14 cellular contexts compared by ENCODE assay signal in the genomic region with DNA sequence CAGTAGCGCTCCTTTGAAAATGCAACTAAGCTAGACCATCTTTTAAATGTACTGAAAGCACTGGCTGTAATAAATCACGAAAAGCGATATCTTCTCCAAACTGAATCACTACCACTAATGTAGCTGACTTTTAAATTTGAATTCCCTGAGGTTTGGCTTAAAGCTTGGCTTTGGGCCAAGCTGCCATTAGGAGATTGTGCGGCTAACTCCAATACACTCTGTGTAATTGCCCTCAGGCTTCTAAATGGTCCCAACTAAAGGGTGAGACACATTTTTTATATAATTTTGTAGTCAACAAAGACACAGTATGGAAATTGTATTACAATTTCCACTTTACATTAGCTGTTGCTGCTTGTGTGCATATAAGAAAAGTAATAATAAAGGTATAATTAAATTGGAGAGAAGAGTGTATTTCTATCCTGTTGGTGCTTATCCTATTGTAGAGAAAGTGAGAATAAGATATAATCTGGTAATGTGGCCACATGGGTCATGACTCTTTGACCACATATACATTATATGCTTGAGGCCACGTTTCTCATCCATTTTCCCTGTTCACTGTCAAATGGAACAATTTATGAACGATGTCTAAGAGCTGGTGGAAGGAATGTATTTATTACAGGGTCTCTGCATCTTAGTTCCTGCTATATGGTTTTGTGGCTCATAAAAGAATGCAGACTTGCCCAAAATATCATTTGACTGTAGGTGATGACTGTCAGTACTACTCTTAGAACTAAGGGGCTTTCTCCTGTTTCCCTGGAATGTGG.
A peak's percentile ranks its signal among the peaks of the same experiment; 100 is the strongest.
DNase-seq lines count a peak whose midpoint lies in the region; ATAC-seq and TF ChIP-seq lines count a peak whose summit lies in the region.
"Had no signal": no experiment of that assay in that cellular context is flagged by ENCODE, and none has a peak within 500 bp of the region (broad histone marks: within the 10 kb centered on the region; RNA-seq: fewer than 3 reads in every experiment).

No MANE protein-coding gene starts in this region.

- peak; percentile 69 for DNase-seq in EL
- peak in 2 of 3 experiments; percentile 44 to 91 for DNase-seq in NCI-H1417 (lab: John Stamatoyannopoulos, UW)
- DNase-seq in SK-N-SH: peak; percentile 53
- no peak for DNase-seq in hepatocyte (ENCODE audit: low spot score)
- no peak for DNase-seq in kidney tubule cell (ENCODE audit: low spot score)
- no peak for DNase-seq in activated T-cell treated with anti-CD3 and anti-CD28 coated beads for 4 hours
- DNase-seq in sigmoid colon: no peak
- DNase-seq: activated CD4-positive, alpha-beta T cell treated with anti-CD3 and anti-CD28 coated beads, Interleukin-2, amount 50 U/mL, for 4 hours; CD4-positive, alpha-beta memory T cell; heart left ventricle; NCI-H2029 had no signal

- intact Hi-C loops in sigmoid colon (cut with DNase I): no loop called here

- H3K79me2 ChIP-seq in SK-N-SH (ENCODE audit: insufficient read depth): no peaks in the 10 kb centered on the region
- H3K79me2 ChIP-seq in hepatocyte: no peaks in the 10 kb centered on the region

- POLR2A ChIA-PET in SK-N-SH (lab: Yijun Ruan, JAX): interaction anchor here (1.1 kb wide), 1 partner anchor 98 kb away, joined by 3 read pairs; no protein-coding TSS in a partner anchor

- CTCF ChIA-PET in SK-N-SH (lab: Yijun Ruan, JAX): interaction anchor here (1.2 to 1.7 kb wide), 3 partner anchors 9 to 189 kb away, joined by 3 to 6 read pairs (median 3); no protein-coding TSS in a partner anchor

- H3K9me2 ChIP-seq in SK-N-SH (no peaks in the 10 kb centered on the region), hepatocyte (replicated peaks; ENCODE audit: insufficient read depth) (no peaks in the 10 kb centered on the region)

- peaks cover 8 to 31% of the 10 kb centered on the region in 2 experiments; a peak in 3 of 4 replicates for H3K4me1 ChIP-seq in SK-N-SH (ENCODE audit: control insufficient read depth in 1 of 2, insufficient read depth in 2 of 2, low read depth in 1 of 2, low read length in 1 of 2)
- peaks cover 18% of the 10 kb centered on the region for H3K4me1 ChIP-seq in hepatocyte (ENCODE audit: insufficient read depth)
- H3K4me1 ChIP-seq in sigmoid colon: peaks cover 0 to 10% (median 0%) of the 10 kb centered on the region in 4 donors
- H3K4me1 ChIP-seq: suprapubic skin had no signal

- H3K9ac ChIP-seq in SK-N-SH: no peak overlapping the region

- H3K9me3 ChIP-seq in SK-N-SH (no peaks in the 10 kb centered on the region), hepatocyte (ENCODE audit: low read depth) (no peaks in the 10 kb centered on the region), sigmoid colon (no peaks in the 10 kb centered on the region)
- H3K9me3 ChIP-seq: heart left ventricle, suprapubic skin had no signal

- H3K27ac ChIP-seq in SK-N-SH (ENCODE audit: low read depth in 2 of 2, low read length in 1 of 2) (peak overlapping the region in 1 of 2 experiments; percentile 66; a peak in 1 of 4 replicates), hepatocyte (peak overlapping the region; percentile 81), sigmoid colon (no peak overlapping the region)
- H3K27ac ChIP-seq: heart left ventricle, suprapubic skin had no signal

- 0 out of 2 replicates have a peak, but pooled peaks have one; percentile 8 for TF ChIP-seq RAD21 in SK-N-SH (IDR thresholded peaks at IDR 0.05; ENCODE audit: low read length)

- 15% methylated on average over 6 of the region's 6 CpGs for WGBS in SK-N-SH (ENCODE audit: low lambda C conversion rate)
- WGBS in hepatocyte (ENCODE audit: low lambda C conversion rate, missing lambda C conversion rate): 37% methylated on average over 6 of the region's 6 CpGs
- 79 to 86% methylated on average over 6 of the region's 6 CpGs for WGBS in sigmoid colon, 2 donors

- no peak for TF ChIP-seq CTCF in SK-N-SH (IDR thresholded peaks at IDR 0.05)
- TF ChIP-seq CTCF in hepatocyte (IDR thresholded peaks at IDR 0.05; ENCODE audit: poor library complexity): no peak
- TF ChIP-seq CTCF in sigmoid colon (IDR thresholded peaks at IDR 0.05): no peak

- H2AFZ ChIP-seq in SK-N-SH (ENCODE audit: low read depth) (0 out of 2 replicates have a peak overlapping the region, but pooled peaks have one; percentile 35), hepatocyte (no peak overlapping the region)

- H3K4me2 ChIP-seq in SK-N-SH (no peak overlapping the region), hepatocyte (peak overlapping the region; percentile 64)

- H3K36me3 ChIP-seq in SK-N-SH (replicated peaks in 1 of 2; ENCODE audit: control insufficient read depth in 1 of 2, insufficient read depth in 2 of 2, low read length in 1 of 2): no peaks in the 10 kb centered on the region
- H3K36me3 ChIP-seq in hepatocyte (replicated peaks; ENCODE audit: insufficient read depth, low read depth): no peaks in the 10 kb centered on the region
- H3K36me3 ChIP-seq in sigmoid colon: no peaks in the 10 kb centered on the region
- H3K36me3 ChIP-seq: heart left ventricle, suprapubic skin had no signal

- no peak for TF ChIP-seq POLR2A in sigmoid colon (IDR thresholded peaks at IDR 0.05)

- no peak overlapping the region for H3K4me3 ChIP-seq in SK-N-SH (ENCODE audit: low read depth in 2 of 2, low read length in 1 of 2)
- no peak overlapping the region for H3K4me3 ChIP-seq in hepatocyte
- H3K4me3 ChIP-seq in sigmoid colon: no peak overlapping the region
- H3K4me3 ChIP-seq: heart left ventricle, lung, suprapubic skin had no signal

- ATAC-seq in GM19455 (IDR thresholded peaks at IDR 0.05; ENCODE audit: unreplicated experiment): no peak
- ATAC-seq: heart left ventricle had no signal

- peak in 1 of 2 experiments; percentile 30; a peak in 1 of 4 replicates for TF ChIP-seq EP300 in SK-N-SH (IDR thresholded peaks at IDR 0.05; ENCODE audit: borderline replicate concordance in 1 of 2, low read depth in 1 of 2, low read length in 1 of 2)
- no peak for TF ChIP-seq EP300 in sigmoid colon (IDR thresholded peaks at IDR 0.05)

- no peaks in the 10 kb centered on the region for H3F3A ChIP-seq in SK-N-SH (replicated peaks; ENCODE audit: insufficient read depth)

- H4K20me1 ChIP-seq in SK-N-SH (ENCODE audit: insufficient read depth) (no peaks in the 10 kb centered on the region), hepatocyte (ENCODE audit: insufficient read depth, poor library complexity, severe bottlenecking) (no peaks in the 10 kb centered on the region)

- H3K27me3 ChIP-seq in SK-N-SH (ENCODE audit: insufficient read depth): no peaks in the 10 kb centered on the region; the same call in 1 of the 2 replicates
- no peaks in the 10 kb centered on the region for H3K27me3 ChIP-seq in hepatocyte
- no peaks in the 10 kb centered on the region for H3K27me3 ChIP-seq in sigmoid colon
- H3K27me3 ChIP-seq: suprapubic skin had no signal

TF ChIP-seq in SK-N-SH, 30 proteins besides CTCF, POLR2A, EP300 and RAD21 (continues in another document):
- TF ChIP-seq FOSL2 (IDR thresholded peaks at IDR 0.05; ENCODE audit: borderline replicate concordance, low read depth) (no peak), GATA2 (CRISPR knock-in tag; IDR thresholded peaks at IDR 0.05) (peak; percentile 48; the same call in 1 of the 2 replicates), JUND (IDR thresholded peaks at IDR 0.05) (no peak), CHD2 (IDR thresholded peaks at IDR 0.05; ENCODE audit: low read length, partially characterized antibody) (peak; percentile 7), MEF2A (IDR thresholded peaks at IDR 0.05; ENCODE audit: borderline replicate concordance, low read depth) (0 out of 2 replicates have a peak, but pooled peaks have one; percentile 15), RCOR1 (IDR thresholded peaks at IDR 0.05; ENCODE audit: low read length) (peak; percentile 23; the same call in 1 of the 2 replicates), ELF1 (IDR thresholded peaks at IDR 0.05) (no peak), NRF1 (IDR thresholded peaks at IDR 0.05; ENCODE audit: low read depth, low read length) (no peak)
- TF ChIP-seq, protein P1, sequence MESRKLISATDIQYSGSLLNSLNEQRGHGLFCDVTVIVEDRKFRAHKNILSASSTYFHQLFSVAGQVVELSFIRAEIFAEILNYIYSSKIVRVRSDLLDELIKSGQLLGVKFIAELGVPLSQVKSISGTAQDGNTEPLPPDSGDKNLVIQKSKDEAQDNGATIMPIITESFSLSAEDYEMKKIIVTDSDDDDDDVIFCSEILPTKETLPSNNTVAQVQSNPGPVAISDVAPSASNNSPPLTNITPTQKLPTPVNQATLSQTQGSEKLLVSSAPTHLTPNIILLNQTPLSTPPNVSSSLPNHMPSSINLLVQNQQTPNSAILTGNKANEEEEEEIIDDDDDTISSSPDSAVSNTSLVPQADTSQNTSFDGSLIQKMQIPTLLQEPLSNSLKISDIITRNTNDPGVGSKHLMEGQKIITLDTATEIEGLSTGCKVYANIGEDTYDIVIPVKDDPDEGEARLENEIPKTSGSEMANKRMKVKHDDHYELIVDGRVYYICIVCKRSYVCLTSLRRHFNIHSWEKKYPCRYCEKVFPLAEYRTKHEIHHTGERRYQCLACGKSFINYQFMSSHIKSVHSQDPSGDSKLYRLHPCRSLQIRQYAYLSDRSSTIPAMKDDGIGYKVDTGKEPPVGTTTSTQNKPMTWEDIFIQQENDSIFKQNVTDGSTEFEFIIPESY (IDR thresholded peaks at IDR 0.05; ENCODE audit: borderline replicate concordance, low read depth): no peak
- TF ChIP-seq, protein P2, sequence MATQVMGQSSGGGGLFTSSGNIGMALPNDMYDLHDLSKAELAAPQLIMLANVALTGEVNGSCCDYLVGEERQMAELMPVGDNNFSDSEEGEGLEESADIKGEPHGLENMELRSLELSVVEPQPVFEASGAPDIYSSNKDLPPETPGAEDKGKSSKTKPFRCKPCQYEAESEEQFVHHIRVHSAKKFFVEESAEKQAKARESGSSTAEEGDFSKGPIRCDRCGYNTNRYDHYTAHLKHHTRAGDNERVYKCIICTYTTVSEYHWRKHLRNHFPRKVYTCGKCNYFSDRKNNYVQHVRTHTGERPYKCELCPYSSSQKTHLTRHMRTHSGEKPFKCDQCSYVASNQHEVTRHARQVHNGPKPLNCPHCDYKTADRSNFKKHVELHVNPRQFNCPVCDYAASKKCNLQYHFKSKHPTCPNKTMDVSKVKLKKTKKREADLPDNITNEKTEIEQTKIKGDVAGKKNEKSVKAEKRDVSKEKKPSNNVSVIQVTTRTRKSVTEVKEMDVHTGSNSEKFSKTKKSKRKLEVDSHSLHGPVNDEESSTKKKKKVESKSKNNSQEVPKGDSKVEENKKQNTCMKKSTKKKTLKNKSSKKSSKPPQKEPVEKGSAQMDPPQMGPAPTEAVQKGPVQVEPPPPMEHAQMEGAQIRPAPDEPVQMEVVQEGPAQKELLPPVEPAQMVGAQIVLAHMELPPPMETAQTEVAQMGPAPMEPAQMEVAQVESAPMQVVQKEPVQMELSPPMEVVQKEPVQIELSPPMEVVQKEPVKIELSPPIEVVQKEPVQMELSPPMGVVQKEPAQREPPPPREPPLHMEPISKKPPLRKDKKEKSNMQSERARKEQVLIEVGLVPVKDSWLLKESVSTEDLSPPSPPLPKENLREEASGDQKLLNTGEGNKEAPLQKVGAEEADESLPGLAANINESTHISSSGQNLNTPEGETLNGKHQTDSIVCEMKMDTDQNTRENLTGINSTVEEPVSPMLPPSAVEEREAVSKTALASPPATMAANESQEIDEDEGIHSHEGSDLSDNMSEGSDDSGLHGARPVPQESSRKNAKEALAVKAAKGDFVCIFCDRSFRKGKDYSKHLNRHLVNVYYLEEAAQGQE (IDR thresholded peaks at IDR 0.05; ENCODE audit: low read depth, low read length): no peak

Comparison
In these comparisons a context has a peak if more than half of its experiments do, and no peak if none do; other contexts are left out.
1. DNase-seq: peak in EL (single experiment), NCI-H1417 (2 of 3) and SK-N-SH (single experiment); none in hepatocyte (single experiment), kidney tubule cell (single experiment), activated T-cell treated with anti-CD3 and anti-CD28 coated beads for 4 hours (single experiment) and sigmoid colon (single experiment).